Comparison of ENCODE assay signal across 8 cellular contexts in the genomic region with DNA sequence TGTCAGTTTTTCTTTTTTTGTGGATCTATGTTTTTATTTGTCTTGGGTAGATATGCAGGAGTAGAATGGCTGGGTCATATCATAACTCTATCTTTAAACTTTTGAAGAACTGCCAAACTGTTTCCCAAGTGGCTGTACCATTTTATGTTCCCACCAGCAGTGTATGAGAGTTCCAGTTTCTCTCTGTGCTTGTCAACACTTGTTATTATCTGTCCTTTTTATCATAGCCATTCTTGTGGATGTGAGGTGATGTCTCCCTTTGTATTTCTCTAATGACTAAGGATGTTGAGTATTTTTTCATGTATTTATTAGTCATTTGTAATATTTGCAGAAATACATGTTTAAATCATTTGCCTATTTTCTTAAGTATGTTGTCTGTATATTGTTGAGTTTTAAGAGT.
"Had no signal": no experiment of that assay in that cellular context is flagged by ENCODE, and none has a peak within 500 bp of the region (broad histone marks: within the 10 kb centered on the region; RNA-seq: fewer than 3 reads in every experiment).

No MANE protein-coding gene starts in this region.

- DNase-seq: GDM1, GF-D8 had no signal

- H3K4me3 ChIP-seq: GM12878 had no signal

- FAIRE-seq: G401.6, GM12878, GM12891, GM12892, GM18507, GM19239 had no signal

- ATAC-seq: GM12878 had no signal
